27 cellular contexts compared by ENCODE assay signal in genomic region chr15:99345832-99346462, GRCh38.
DNase-seq lines count a peak whose midpoint lies in the region; ATAC-seq and TF ChIP-seq lines count a peak whose summit lies in the region.
"Had no signal": no experiment of that assay in that cellular context is flagged by ENCODE, and none has a peak within 500 bp of the region (broad histone marks: within the 10 kb centered on the region; RNA-seq: fewer than 3 reads in every experiment).

No MANE protein-coding gene starts in this region.

- H2BK5ac ChIP-seq in mesendoderm (ENCODE audit: low read length) = no peak overlapping the region

- no peak overlapping the region for H3K4me2 ChIP-seq in mesendoderm (ENCODE audit: low read length)

- no peak overlapping the region for H3K4ac ChIP-seq in mesendoderm (ENCODE audit: low read depth, low read length)

- no peak for TF ChIP-seq RAD21 in Ishikawa (IDR thresholded peaks at IDR 0.05; ENCODE audit: low read depth)

- no peaks in the 10 kb centered on the region for H3K4me1 ChIP-seq in mesendoderm (ENCODE audit: control insufficient read depth, low read depth, low read length)
- H3K4me1 ChIP-seq: left lung, transverse colon had no signal

- no peak overlapping the region for H4K8ac ChIP-seq in mesendoderm (ENCODE audit: low read depth, low read length)

- peak; percentile 63; the same call in 1 of the 2 replicates for TF ChIP-seq EP300 in Ishikawa (IDR thresholded peaks at IDR 0.05; ENCODE audit: borderline replicate concordance)

- H3K4me3 ChIP-seq in WERI-Rb-1 (ENCODE audit: low read depth, low read length) = no peak overlapping the region
- H3K4me3 ChIP-seq in mesendoderm (ENCODE audit: low read length) = no peak overlapping the region
- H3K4me3 ChIP-seq: HAP-1, left lung, transverse colon had no signal

- DNase-seq in Caki2 (ENCODE audit: low read depth) (peak; percentile 59), kidney tubule cell (ENCODE audit: low spot score) (peak; percentile 67), SHP77 treated with DMSO at 0.1 percent for 48 hours (lab: John Stamatoyannopoulos, UW) (no peak), WERI-Rb-1 (no peak), medulla oblongata (ENCODE audit: extremely low spot score) (no peak), mesendoderm (no peak)
- DNase-seq: activated CD4-positive, alpha-beta T cell treated with anti-CD3 and anti-CD28 coated beads, Interleukin-2, amount 50 U/mL, for 1 hour; activated naive CD4-positive, alpha-beta T cell treated with Interleukin-2 at 50 U/mL for 16 hours; brain microvascular endothelial cell; DMS53; GDM1; left lung; naive thymus-derived CD4-positive, alpha-beta T cell; NCI-H1048; NCI-H187; NCI-H526; SHP77; small intestine; stimulated activated CD4-positive, alpha-beta T cell treated with anti-CD3 and anti-CD28 coated beads, Interleukin-1b, Interleukin-23, amount 100 ng/mL, for 48 hours; stimulated activated CD8-positive, alpha-beta memory T cell treated with anti-CD3 and anti-CD28 coated beads, Interleukin-4, amount 100 ng/mL, for 48 hours; T-helper 9 cell; transverse colon had no signal

- peak; percentile 48 for ATAC-seq in GM18909 (IDR thresholded peaks at IDR 0.05; ENCODE audit: poor library complexity, unreplicated experiment)
- ATAC-seq: HepG2; left lung; naive thymus-derived CD4-positive, alpha-beta T cell had no signal

- no peak for TF ChIP-seq CTCF in WERI-Rb-1 (IDR thresholded peaks at IDR 0.05; ENCODE audit: low read depth, low read length)

- in situ Hi-C loops in Caki2 (cut with HindIII; ENCODE audit: low pct_unique_long_range_greater_than_20kb, low sequenced_read_pairs) = no loop called here

- WGBS in mesendoderm (ENCODE audit: extremely low coverage, insufficient coverage, low lambda C conversion rate) = no CpG with 5 or more reads among the region's 3 CpGs

- H3K9me3 ChIP-seq in WERI-Rb-1 (ENCODE audit: severe bottlenecking) = no peaks in the 10 kb centered on the region
- H3K9me3 ChIP-seq: HAP-1, left lung, transverse colon had no signal

- H3K9ac ChIP-seq in mesendoderm (ENCODE audit: low read length) = no peak overlapping the region

- H2BK120ac ChIP-seq in mesendoderm (ENCODE audit: low read depth, low read length) = no peak overlapping the region

- no peak overlapping the region for H2BK15ac ChIP-seq in mesendoderm (replicated peaks; ENCODE audit: low read depth)

- H2AK5ac ChIP-seq in mesendoderm (ENCODE audit: low read length) = no peak overlapping the region

- no peak overlapping the region for H3K23ac ChIP-seq in mesendoderm (ENCODE audit: low read length)

- no peaks in the 10 kb centered on the region for H3K79me2 ChIP-seq in mesendoderm (ENCODE audit: control insufficient read depth, insufficient read depth, low read length)

- H3K56ac ChIP-seq in mesendoderm (ENCODE audit: low read length) = no peak overlapping the region

- no peaks in the 10 kb centered on the region for H3K79me1 ChIP-seq in mesendoderm (ENCODE audit: low read length)

- H3K27ac ChIP-seq in WERI-Rb-1 = no peak overlapping the region
- H3K27ac ChIP-seq in mesendoderm (ENCODE audit: low read depth, low read length) = no peak overlapping the region
- H3K27ac ChIP-seq: brain microvascular endothelial cell, left lung, transverse colon, VCaP had no signal

- H4K5ac ChIP-seq in mesendoderm (ENCODE audit: low read length) = no peak overlapping the region

- no peak overlapping the region for H3K18ac ChIP-seq in mesendoderm (ENCODE audit: low read length)

- H3K36me3 ChIP-seq in WERI-Rb-1 (no peaks in the 10 kb centered on the region), mesendoderm (ENCODE audit: control insufficient read depth, insufficient read depth, low read length) (no peaks in the 10 kb centered on the region)
- H3K36me3 ChIP-seq: brain microvascular endothelial cell, HAP-1, left lung, transverse colon had no signal

- H3K27me3 ChIP-seq in WERI-Rb-1 (ENCODE audit: insufficient read depth, low read depth, severe bottlenecking) = no peaks in the 10 kb centered on the region
- no peaks in the 10 kb centered on the region for H3K27me3 ChIP-seq in mesendoderm (ENCODE audit: insufficient read depth, low read length, poor library complexity)
- H3K27me3 ChIP-seq: brain microvascular endothelial cell, left lung, transverse colon had no signal

TF ChIP-seq in Ishikawa, 13 proteins besides CTCF, POLR2A, EP300 and RAD21:
- TF ChIP-seq FOXM1 (IDR thresholded peaks at IDR 0.05; ENCODE audit: borderline replicate concordance, low read depth) (peak; percentile 34; the same call in 1 of the 2 replicates), TCF12 (IDR thresholded peaks at IDR 0.05; ENCODE audit: low read depth) (peak; percentile 65)
- TF ChIP-seq, protein P1, sequence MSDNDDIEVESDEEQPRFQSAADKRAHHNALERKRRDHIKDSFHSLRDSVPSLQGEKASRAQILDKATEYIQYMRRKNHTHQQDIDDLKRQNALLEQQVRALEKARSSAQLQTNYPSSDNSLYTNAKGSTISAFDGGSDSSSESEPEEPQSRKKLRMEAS (IDR thresholded peaks at IDR 0.05) = no peak
TF ChIP-seq in Ishikawa: peak in this region for 2.

Comparison
In these comparisons a context has a peak if more than half of its experiments do, and no peak if none do; other contexts are left out.
1. DNase-seq: peak in Caki2 (single experiment) and kidney tubule cell (single experiment); none in SHP77 treated with DMSO at 0.1 percent for 48 hours (single experiment), WERI-Rb-1 (single experiment), medulla oblongata (single experiment) and mesendoderm (single experiment).